10 cellular contexts compared by ENCODE assay signal in genomic region chr17:61405686-61406542, GRCh38. TPM values are rescaled to one million over a fixed set of nuclear protein-coding genes. Genes with fewer than 3 reads are reported as not detected.
DNase-seq lines count a peak whose midpoint lies in the region; ATAC-seq and TF ChIP-seq lines count a peak whose summit lies in the region.
"Had no signal": no experiment of that assay in that cellular context is flagged by ENCODE, and none has a peak within 500 bp of the region (broad histone marks: within the 10 kb centered on the region; RNA-seq: fewer than 3 reads in every experiment).

No MANE protein-coding gene starts in this region.

- peaks cover 56% of the 10 kb centered on the region for H3K4me1 Mint-ChIP-seq in stimulated activated memory B cell treated with anti-CD40 and anti-IgM and Interleukin-4, amounts not matched to agents 10 μg/mL and 1 μg/mL and 100 μg/mL, for 72 hours

- no peaks in the 10 kb centered on the region for H3K9me3 ChIP-seq in cardiac muscle cell (ENCODE audit: low read depth)
- no peaks in the 10 kb centered on the region for H3K9me3 ChIP-seq in gastroesophageal sphincter
- no peaks in the 10 kb centered on the region for H3K9me3 ChIP-seq in ovary
- H3K9me3 ChIP-seq in aorta (ENCODE audit: control insufficient read depth, low read length) = no peaks in the 10 kb centered on the region

- peak overlapping the region; percentile 63 for H3K4me3 ChIP-seq in cardiac muscle cell
- peak overlapping the region in 1 of 2 donors; percentile 57 for H3K4me3 ChIP-seq in gastroesophageal sphincter
- no peak overlapping the region for H3K4me3 ChIP-seq in ovary
- no peak overlapping the region for H3K4me3 ChIP-seq in aorta (ENCODE audit: low read length in 2 of 2)

- H3K27me3 ChIP-seq in cardiac muscle cell (peaks cover 69% of the 10 kb centered on the region), gastroesophageal sphincter (peaks cover 73% of the 10 kb centered on the region), ovary (no peaks in the 10 kb centered on the region), aorta (ENCODE audit: control insufficient read depth in 1 of 2, insufficient read depth in 2 of 2, low read length in 1 of 2) (no peaks in the 10 kb centered on the region)

- TF ChIP-seq POLR2A in gastroesophageal sphincter (IDR thresholded peaks at IDR 0.05) = no peak
- no peak for TF ChIP-seq POLR2A in ovary (IDR thresholded peaks at IDR 0.05)

- TF ChIP-seq CTCF in cardiac muscle cell (IDR thresholded peaks at IDR 0.05; ENCODE audit: low read depth, low read length) (no peak), gastroesophageal sphincter (IDR thresholded peaks at IDR 0.05) (no peak), ovary (IDR thresholded peaks at IDR 0.05) (no peak), omental fat pad (IDR thresholded peaks at IDR 0.05) (no peak)

- H3K36me3 ChIP-seq in cardiac muscle cell = peaks cover 29% of the 10 kb centered on the region
- H3K36me3 ChIP-seq in gastroesophageal sphincter = peaks cover 0 to 42% of the 10 kb centered on the region in 2 donors
- no peaks in the 10 kb centered on the region for H3K36me3 ChIP-seq in ovary
- no peaks in the 10 kb centered on the region for H3K36me3 ChIP-seq in aorta (ENCODE audit: control insufficient read depth in 1 of 2, insufficient read depth in 2 of 2, low read length in 1 of 2)

- H3K9me3 Mint-ChIP-seq in stimulated activated memory B cell treated with anti-CD40 and anti-IgM and Interleukin-4, amounts not matched to agents 10 μg/mL and 1 μg/mL and 100 μg/mL, for 72 hours = no peaks in the 10 kb centered on the region
- H3K9me3 Mint-ChIP-seq: stimulated activated effector memory CD8-positive, alpha-beta T cell treated with anti-CD3 and anti-CD28 coated beads, Interleukin-12 subunit alpha, Interleukin-12 subunit beta, amount 100 ng/mL, for 72 hours; T-helper 2 cell treated with Interferon-gamma antibody and Interleukin-4, amounts not matched to agents 5 μg/mL and 100 μg/mL, for 36 hours had no signal

- H3K36me3 Mint-ChIP-seq in stimulated activated memory B cell treated with anti-CD40 and anti-IgM and Interleukin-4, amounts not matched to agents 10 μg/mL and 1 μg/mL and 100 μg/mL, for 72 hours = no peaks in the 10 kb centered on the region
- H3K36me3 Mint-ChIP-seq: stimulated activated effector memory CD8-positive, alpha-beta T cell treated with anti-CD3 and anti-CD28 coated beads, Interleukin-12 subunit alpha, Interleukin-12 subunit beta, amount 100 ng/mL, for 72 hours had no signal

- 74% methylated on average over 2 of the region's 37 CpGs; no CpG with 5 or more reads in 1 of the 2 donors for WGBS in gastroesophageal sphincter (ENCODE audit: low coverage in 1 of 2), 2 donors
- 75 to 79% (median 78%) methylated on average over 21 to 37 of the region's 37 CpGs for WGBS in ovary, 3 donors
- 81 to 88% methylated on average over 21 to 37 of the region's 37 CpGs for WGBS in aorta, 2 donors

- no peak overlapping the region for H3K4me3 Mint-ChIP-seq in stimulated activated memory B cell treated with anti-CD40 and anti-IgM and Interleukin-4, amounts not matched to agents 10 μg/mL and 1 μg/mL and 100 μg/mL, for 72 hours
- H3K4me3 Mint-ChIP-seq: T-helper 2 cell treated with Interferon-gamma antibody and Interleukin-4, amounts not matched to agents 5 μg/mL and 100 μg/mL, for 36 hours had no signal

- H3K27ac ChIP-seq in cardiac muscle cell (peak overlapping the region; percentile 67), gastroesophageal sphincter (peak overlapping the region in 3 of 4 donors; percentile 57 to 94 (median 58)), ovary (peak overlapping the region; percentile 12 to 57), aorta (ENCODE audit: low read depth in 1 of 2, low read length in 2 of 2) (no peak overlapping the region)

- intact Hi-C loops in Right ventricle myocardium inferior (cut with DNase I) = no loop called here
- intact Hi-C loops in ovary (cut with DNase I) = loop anchor here in 3 of 4 donors (10.0 kb wide), 2 partner anchors 401 to 681 kb away; no protein-coding TSS in a partner anchor
- intact Hi-C loops in aorta (cut with DNase I) = no loop called here

- no peak overlapping the region for H3K27ac Mint-ChIP-seq in stimulated activated memory B cell treated with anti-CD40 and anti-IgM and Interleukin-4, amounts not matched to agents 10 μg/mL and 1 μg/mL and 100 μg/mL, for 72 hours
- H3K27ac Mint-ChIP-seq: stimulated activated effector memory CD8-positive, alpha-beta T cell treated with anti-CD3 and anti-CD28 coated beads, Interleukin-12 subunit alpha, Interleukin-12 subunit beta, amount 100 ng/mL, for 72 hours; T-helper 2 cell treated with Interferon-gamma antibody and Interleukin-4, amounts not matched to agents 5 μg/mL and 100 μg/mL, for 36 hours had no signal

- peak in 1 of 2 donors; percentile 40 for DNase-seq in cardiac muscle cell (ENCODE audit: low read depth in 1 of 2, low spot score in 1 of 2)
- no peak for DNase-seq in Right ventricle myocardium inferior (ENCODE audit: missing footprints)
- DNase-seq in ovary = peak in 3 of 5 donors; percentile 14 to 32 (median 16)
- DNase-seq in aorta = peak; percentile 47 to 63
- DNase-seq in omental fat pad (ENCODE audit: low spot score) = no peak
- no peak for DNase-seq in SHP77 treated with DMSO at 0.1 percent for 48 hours (lab: John Stamatoyannopoulos, UW)

- H3K4me1 ChIP-seq in cardiac muscle cell (ENCODE audit: low read depth) (peaks cover 51% of the 10 kb centered on the region), gastroesophageal sphincter (peaks cover 0 to 97% (median 25%) of the 10 kb centered on the region in 3 donors), ovary (ENCODE audit: insufficient read depth) (peaks cover 1% of the 10 kb centered on the region), aorta (ENCODE audit: control insufficient read depth in 1 of 2, insufficient read depth in 2 of 2, low read length in 2 of 2) (no peaks in the 10 kb centered on the region)

- H3K27me3 Mint-ChIP-seq in stimulated activated memory B cell treated with anti-CD40 and anti-IgM and Interleukin-4, amounts not matched to agents 10 μg/mL and 1 μg/mL and 100 μg/mL, for 72 hours = peaks cover 89% of the 10 kb centered on the region

- no peak for TF ChIP-seq EP300 in gastroesophageal sphincter (IDR thresholded peaks at IDR 0.05)
- TF ChIP-seq EP300 in ovary (IDR thresholded peaks at IDR 0.05) = no peak

- ATAC-seq in Right ventricle myocardium inferior = no peak
- ATAC-seq in gastroesophageal sphincter = no peak
- no peak for ATAC-seq in aorta (ENCODE audit: low FRiP score)
- ATAC-seq in omental fat pad (ENCODE audit: low FRiP score) = no peak
- no peak for ATAC-seq in stimulated activated memory B cell treated with anti-CD40 and anti-IgM and Interleukin-4, amounts not matched to agents 10 μg/mL and 1 μg/mL and 100 μg/mL, for 72 hours
- ATAC-seq: stimulated activated effector memory CD8-positive, alpha-beta T cell treated with anti-CD3 and anti-CD28 coated beads, Interleukin-12 subunit alpha, Interleukin-12 subunit beta, amount 100 ng/mL, for 72 hours had no signal

RNA-seq across cellular contexts. Expression of gene TBX2, which starts 6.3 kb away (rescaled TPM):
- 228 and 273 TPM in 2 replicates for total RNA-seq in cardiac muscle cell
- 193 and 212 TPM in 2 replicates for polyA plus RNA-seq in cardiac muscle cell
- total RNA-seq in Right ventricle myocardium inferior = 12.1 TPM
- total RNA-seq in gastroesophageal sphincter = 10 to 100 TPM; 19.0 to 33.6 (median 22.8) TPM
- total RNA-seq in ovary = 10 to 100 TPM in 4 of 7 donors, 1 to 10 TPM in 3; 5.6 to 22.2 (median 16.9) TPM
- 10 to 100 TPM in 1 of 2 donors, 1 to 10 TPM in 1; 4.8 to 16.0 TPM for polyA plus RNA-seq in ovary
- total RNA-seq in aorta = 10 to 100 TPM; 28.9 to 42.6 TPM
- 100 to 1,000 TPM in 1 of 2 donors, 10 to 100 TPM in 1; 11.5 to 116 TPM for polyA plus RNA-seq in aorta
- 10 to 100 TPM in 2 of 4 donors, 1 to 10 TPM in 2; 3.1 to 14.2 (median 9.6) TPM for total RNA-seq in omental fat pad

RNA-seq across cellular contexts. Expression of gene TBX4, which starts 46.3 kb away (rescaled TPM):
- total RNA-seq in cardiac muscle cell (1.6 and 1.9 TPM in 2 replicates), Right ventricle myocardium inferior (not detected), gastroesophageal sphincter (under 1 TPM in 1 of 4 donors, not detected in 3; 0.27 TPM), ovary (under 1 TPM in 1 of 7 donors, not detected in 6; 0.18 TPM), aorta (under 1 TPM; 0.23 to 0.27 TPM), omental fat pad (not detected)
- polyA plus RNA-seq in cardiac muscle cell (0.54 and 2.6 TPM in 2 replicates), ovary (not detected), aorta (not detected)

Comparison
In these comparisons a context has a peak if more than half of its experiments do, and no peak if none do; other contexts are left out.
1. DNase-seq: peak in ovary (3 of 5) and aorta (2 of 2); none in Right ventricle myocardium inferior (single experiment), omental fat pad (single experiment) and SHP77 treated with DMSO at 0.1 percent for 48 hours (single experiment).
2. H3K27ac ChIP-seq: peak in cardiac muscle cell (single experiment), gastroesophageal sphincter (3 of 4) and ovary (2 of 2); none in aorta (0 of 2).
3. intact Hi-C loops: an anchor here in ovary (10.0 kb wide); none called in Right ventricle myocardium inferior and aorta.